Comparison of ENCODE assay signal across 17 cellular contexts in the genomic region with DNA sequence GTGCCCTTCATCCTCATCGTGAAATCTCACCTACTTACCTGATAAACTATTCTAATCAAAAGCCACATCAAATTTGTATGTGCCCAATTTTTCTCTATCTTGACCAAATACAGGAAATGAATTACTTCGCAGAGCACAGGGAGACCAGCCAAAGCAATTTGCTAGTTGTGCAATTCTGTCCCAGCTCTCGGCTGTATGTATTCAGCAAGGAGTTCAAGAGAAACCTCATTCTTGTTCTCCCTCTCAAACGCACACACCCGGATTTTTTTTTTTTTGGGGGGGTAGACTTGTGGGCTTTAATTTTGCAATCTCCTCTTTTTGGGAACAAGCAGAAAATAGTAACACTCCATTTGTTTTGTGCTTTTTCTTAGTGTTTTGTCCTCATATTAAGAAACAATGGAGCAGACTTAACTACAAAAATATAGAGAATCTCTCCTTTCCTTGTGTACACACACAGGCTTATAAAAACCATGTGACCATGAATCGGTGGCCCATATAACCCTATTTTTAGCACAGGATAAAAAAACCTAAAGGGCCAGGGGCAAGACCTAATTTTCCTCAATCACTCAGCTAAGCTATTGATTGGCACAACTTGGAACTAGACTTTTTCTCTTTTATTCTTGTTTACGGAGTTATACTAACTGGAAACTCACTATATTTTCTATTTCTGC.
DNase-seq lines count a peak whose midpoint lies in the region; ATAC-seq and TF ChIP-seq lines count a peak whose summit lies in the region.
"Had no signal": no experiment of that assay in that cellular context is flagged by ENCODE, and none has a peak within 500 bp of the region (broad histone marks: within the 10 kb centered on the region; RNA-seq: fewer than 3 reads in every experiment).

No MANE protein-coding gene starts in this region.

- no peaks in the 10 kb centered on the region for H3K27me3 ChIP-seq in breast epithelium
- no peaks in the 10 kb centered on the region for H3K27me3 ChIP-seq in right lobe of liver
- H3K27me3 ChIP-seq: adrenal gland had no signal

- H3K4me1 ChIP-seq in breast epithelium: no peaks in the 10 kb centered on the region
- no peaks in the 10 kb centered on the region for H3K4me1 ChIP-seq in right lobe of liver
- H3K4me1 ChIP-seq: adrenal gland had no signal

- peak; percentile 54 to 79 (median 64) for ATAC-seq in right lobe of liver
- ATAC-seq: esophagus mucosa; stimulated activated naive CD8-positive, alpha-beta T cell treated with anti-CD3 and anti-CD28 coated beads, Interleukin-15, Interleukin-2, amounts not matched to agents 100 U/mL and 50 U/mL, for 24 hours had no signal

- WGBS in right lobe of liver (ENCODE audit: insufficient coverage, low coverage, low lambda C conversion rate, missing lambda C conversion rate): 22% methylated on average over 7 of the region's 7 CpGs

- DNase-seq in LNCaP clone FGC (ENCODE audit: low read depth) (peak; percentile 30), breast epithelium (ENCODE audit: low spot score in 2 of 2) (no peak), right lobe of liver (no peak), GM20000 (ENCODE audit: low spot score) (no peak), GM19238 (ENCODE audit: insufficient read length, low spot score) (no peak), Ammon's horn (ENCODE audit: low spot score) (no peak)
- no peak for DNase-seq in activated effector memory CD4-positive, alpha-beta T cell treated with anti-CD3 and anti-CD28 coated beads, Interleukin-2, amount 50 U/mL, for 16 hours
- DNase-seq: activated CD4-positive, alpha-beta T cell treated with anti-CD3 and anti-CD28 coated beads for 4 hours; activated T-cell treated with anti-CD3 and anti-CD28 coated beads, Interleukin-2, amount 50 U/mL, for 1 hour; cortex of kidney; NCI-H1694; NCI-H524 treated with DMSO at 0.1 percent for 48 hours; RPMI8226; stimulated activated naive CD8-positive, alpha-beta T cell treated with anti-CD3 and anti-CD28 coated beads, Interleukin-15, Interleukin-2, amounts not matched to agents 100 U/mL and 50 U/mL, for 24 hours had no signal

- no peak overlapping the region for H3K4me3 ChIP-seq in LNCaP clone FGC (ENCODE audit: low read depth, low read length)
- no peak overlapping the region for H3K4me3 ChIP-seq in breast epithelium
- no peak overlapping the region for H3K4me3 ChIP-seq in right lobe of liver
- H3K4me3 ChIP-seq: adrenal gland had no signal

- 0 out of 2 replicates have a peak overlapping the region, but pooled peaks have one; percentile 6 for H3K27ac ChIP-seq in 22Rv1
- H3K27ac ChIP-seq in breast epithelium: peak overlapping the region; percentile 33 to 78
- H3K27ac ChIP-seq in right lobe of liver: no peak overlapping the region
- H3K27ac ChIP-seq: adrenal gland had no signal

- TF ChIP-seq CTCF in 22Rv1 (IDR thresholded peaks at IDR 0.05) (no peak), LNCaP clone FGC (IDR thresholded peaks at IDR 0.05; ENCODE audit: control insufficient read depth, extremely low read depth, insufficient read depth) (no peak), breast epithelium (IDR thresholded peaks at IDR 0.05) (no peak), right lobe of liver (IDR thresholded peaks at IDR 0.05) (no peak), GM20000 (IDR thresholded peaks at IDR 0.05; ENCODE audit: extremely low read depth, missing control alignments) (no peak)

- no peaks in the 10 kb centered on the region for H3K9me3 ChIP-seq in breast epithelium
- H3K9me3 ChIP-seq in right lobe of liver: no peaks in the 10 kb centered on the region
- H3K9me3 ChIP-seq: adrenal gland had no signal

- TF ChIP-seq POLR2A in breast epithelium (IDR thresholded peaks at IDR 0.05) (no peak), right lobe of liver (IDR thresholded peaks at IDR 0.05) (no peak)

- H3K36me3 ChIP-seq in breast epithelium (no peaks in the 10 kb centered on the region), right lobe of liver (no peaks in the 10 kb centered on the region)
- H3K36me3 ChIP-seq: adrenal gland had no signal

- intact Hi-C loops in breast epithelium (cut with DNase I; ENCODE audit: low total_unique reads): no loop called here
- intact Hi-C loops in right lobe of liver (cut with DNase I): no loop called here

Comparison
In these comparisons a context has a peak if more than half of its experiments do, and no peak if none do; other contexts are left out.
1. H3K27ac ChIP-seq: peak in 22Rv1 (single experiment) and breast epithelium (2 of 2); none in right lobe of liver (0 of 3).